1 cellular context compared by ENCODE assay signal in the genomic region with DNA sequence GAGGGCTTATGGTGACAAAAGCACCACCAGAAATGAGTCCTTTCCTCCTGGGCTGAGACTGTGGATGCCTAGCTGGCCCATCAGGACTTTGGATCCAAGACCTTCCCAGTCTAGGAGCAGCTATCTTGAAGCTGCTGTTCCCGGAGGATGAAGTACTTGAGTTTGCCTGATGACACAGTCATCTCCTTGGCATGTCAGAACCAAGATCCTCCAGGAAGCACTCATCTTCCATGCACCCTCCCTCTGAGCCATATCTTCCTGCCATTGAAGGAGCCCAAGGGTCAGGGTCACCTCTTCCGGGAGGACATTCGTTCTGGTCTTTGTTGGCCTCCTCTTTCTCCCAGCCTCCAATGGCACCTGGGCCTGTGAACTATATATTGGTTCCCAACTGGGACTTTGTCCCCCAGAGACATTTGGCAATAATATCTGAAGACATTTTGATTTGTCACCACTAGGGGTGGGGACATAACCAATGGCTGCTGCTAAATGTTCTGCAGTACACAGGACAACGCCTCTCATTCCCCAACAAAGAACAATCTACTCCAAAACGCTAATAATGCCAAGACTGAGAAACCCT.
TF ChIP-seq lines count a peak whose summit lies in the region.

No MANE protein-coding gene starts in this region.

TF ChIP-seq in HepG2, 621 proteins besides CTCF, POLR2A, EP300 and RAD21:
- TF ChIP-seq HNF4A (CRISPR knock-in tag; IDR thresholded peaks at IDR 0.05) (peak; percentile 54), ZSCAN29 (CRISPR knock-in tag; conservative IDR thresholded peaks at IDR 0.05) (no peak), ZNF644 (CRISPR knock-in tag; IDR thresholded peaks at IDR 0.05; ENCODE audit: low read depth) (peak; percentile 70; the same call in 1 of the 2 replicates), CEBPB (IDR thresholded peaks at IDR 0.05; ENCODE audit: borderline replicate concordance, low read depth, low read length) (peak; percentile 14; the same call in 1 of the 2 replicates)
